8 cellular contexts compared by ENCODE assay signal in the genomic region with DNA sequence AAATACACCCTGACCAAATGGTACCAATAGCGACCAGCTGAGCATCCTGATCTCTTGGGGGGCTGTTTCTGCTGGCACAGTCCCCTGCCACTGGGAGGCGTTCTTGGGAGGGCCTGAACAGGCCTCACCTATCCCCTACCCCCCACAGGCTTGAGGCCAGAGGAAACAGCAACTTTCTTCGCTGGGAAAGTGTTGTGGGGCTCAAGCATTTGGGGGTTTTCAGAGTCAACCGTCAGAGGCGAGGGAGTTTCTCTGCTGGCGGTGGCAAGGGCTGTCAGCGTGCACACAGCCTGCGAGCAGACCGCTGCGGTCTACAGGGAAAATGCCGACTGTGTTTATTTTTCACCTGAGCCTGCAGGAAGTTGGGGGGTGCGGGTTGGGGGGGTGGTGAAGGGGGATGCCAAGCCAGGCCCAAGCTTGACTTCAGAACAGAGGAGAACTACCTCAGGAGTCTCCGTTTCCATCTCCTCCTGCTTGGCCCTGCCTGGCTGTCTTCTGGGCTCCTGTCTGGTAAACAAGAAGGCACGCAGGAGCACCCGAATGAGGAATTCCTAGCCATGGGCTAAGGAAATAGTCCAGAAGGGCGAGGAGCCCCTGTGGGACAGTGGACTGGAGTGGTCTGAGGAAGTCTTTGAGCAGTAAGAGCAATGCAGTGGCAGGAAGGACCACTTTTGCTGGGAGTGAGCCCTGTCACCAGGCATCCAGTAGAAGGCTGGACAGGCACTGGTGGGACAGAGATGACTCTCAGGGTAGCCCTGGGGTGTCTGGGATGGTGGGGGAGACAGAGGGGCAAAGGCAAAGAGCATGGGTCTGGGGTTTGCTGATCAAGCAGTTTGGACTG. TPM values are rescaled to one million over a fixed set of nuclear protein-coding genes. Genes with fewer than 3 reads are reported as not detected.
DNase-seq lines count a peak whose midpoint lies in the region; ATAC-seq lines count a peak whose summit lies in the region.

No MANE protein-coding gene starts in this region.

- no peak overlapping the region for H3K56ac ChIP-seq in mesendoderm (ENCODE audit: low read length)

- no peaks in the 10 kb centered on the region for H3K9me3 Mint-ChIP-seq in activated CD8-positive, alpha-beta memory T cell treated with anti-CD3 and anti-CD28 coated beads, Interleukin-2, amount 10 ng/mL, durations not matched to agents 7 days and 5 days (ENCODE audit: low read depth)

- H3K27ac ChIP-seq in mesendoderm (ENCODE audit: low read depth, low read length), result no peak overlapping the region

- no peak overlapping the region for H2BK120ac ChIP-seq in mesendoderm (ENCODE audit: low read depth, low read length)

- H3K23ac ChIP-seq in mesendoderm (ENCODE audit: low read length), result no peak overlapping the region

- no peak overlapping the region for H3K4ac ChIP-seq in mesendoderm (ENCODE audit: low read depth, low read length)

- peaks cover 57% of the 10 kb centered on the region for H3K27me3 Mint-ChIP-seq in activated CD8-positive, alpha-beta memory T cell treated with anti-CD3 and anti-CD28 coated beads, Interleukin-2, amount 10 ng/mL, durations not matched to agents 7 days and 5 days

- H2BK15ac ChIP-seq in mesendoderm (replicated peaks; ENCODE audit: low read depth), result no peak overlapping the region

- CTCF ChIA-PET in activated CD8-positive, alpha-beta memory T cell treated with anti-CD3 and anti-CD28 coated beads, Interleukin-2, amount 10 ng/mL, durations not matched to agents 7 days and 5 days (lab: Charles Lee), result interaction anchor here (1.4 to 24.2 kb wide), 7 partner anchors 9 to 455 kb away, joined by 3 to 430 read pairs (median 5); no protein-coding TSS in a partner anchor

- H3K27me3 ChIP-seq in mesendoderm (ENCODE audit: insufficient read depth, low read length, poor library complexity), result no peaks in the 10 kb centered on the region

- H3K36me3 ChIP-seq in mesendoderm (ENCODE audit: control insufficient read depth, insufficient read depth, low read length), result peaks cover 1% of the 10 kb centered on the region

- H3K79me1 ChIP-seq in mesendoderm (ENCODE audit: low read length), result peaks cover 28% of the 10 kb centered on the region

- peak; percentile 39 for ATAC-seq in GM18858 (IDR thresholded peaks at IDR 0.05; ENCODE audit: unreplicated experiment)
- ATAC-seq in HG03045 (IDR thresholded peaks at IDR 0.05; ENCODE audit: unreplicated experiment), result peak; percentile 46
- peak; percentile 64 for ATAC-seq in activated CD8-positive, alpha-beta memory T cell treated with anti-CD3 and anti-CD28 coated beads, Interleukin-2, amount 10 ng/mL, durations not matched to agents 7 days and 5 days

- H3K4me3 ChIP-seq in mesendoderm (ENCODE audit: low read length), result no peak overlapping the region

- peak; percentile 83 for DNase-seq in activated CD8-positive, alpha-beta memory T cell treated with anti-CD3 and anti-CD28 coated beads, Interleukin-2, amount 10 ng/mL, durations not matched to agents 7 days and 5 days
- peak; percentile 49 for DNase-seq in mesendoderm
- no peak for DNase-seq in EL
- no peak for DNase-seq in OCI-M2 (lab: John Stamatoyannopoulos, UW; ENCODE audit: unreplicated experiment)
- DNase-seq in NCI-H446 (lab: John Stamatoyannopoulos, UW), result no peak
- DNase-seq in NCI-H1105 (lab: John Stamatoyannopoulos, UW), result no peak

- H3K27ac Mint-ChIP-seq in activated CD8-positive, alpha-beta memory T cell treated with anti-CD3 and anti-CD28 coated beads, Interleukin-2, amount 10 ng/mL, durations not matched to agents 7 days and 5 days, result peak overlapping the region; percentile 30

- H3K36me3 Mint-ChIP-seq in activated CD8-positive, alpha-beta memory T cell treated with anti-CD3 and anti-CD28 coated beads, Interleukin-2, amount 10 ng/mL, durations not matched to agents 7 days and 5 days, result peaks cover 19% of the 10 kb centered on the region

- peaks cover 7% of the 10 kb centered on the region for H3K79me2 ChIP-seq in mesendoderm (ENCODE audit: control insufficient read depth, insufficient read depth, low read length)

- H3K4me1 Mint-ChIP-seq in activated CD8-positive, alpha-beta memory T cell treated with anti-CD3 and anti-CD28 coated beads, Interleukin-2, amount 10 ng/mL, durations not matched to agents 7 days and 5 days, result peaks cover 63% of the 10 kb centered on the region

- no peak overlapping the region for H2AK5ac ChIP-seq in mesendoderm (ENCODE audit: low read length)

- no CpG with 5 or more reads among the region's 16 CpGs for WGBS in mesendoderm (ENCODE audit: extremely low coverage, insufficient coverage, low lambda C conversion rate)

- no peak overlapping the region for H3K4me2 ChIP-seq in mesendoderm (ENCODE audit: low read length)

- no peak overlapping the region for H3K18ac ChIP-seq in mesendoderm (ENCODE audit: low read length)

- H4K8ac ChIP-seq in mesendoderm (ENCODE audit: low read depth, low read length), result no peak overlapping the region

- H3K4me3 Mint-ChIP-seq in activated CD8-positive, alpha-beta memory T cell treated with anti-CD3 and anti-CD28 coated beads, Interleukin-2, amount 10 ng/mL, durations not matched to agents 7 days and 5 days, result no peak overlapping the region

- no peak overlapping the region for H4K5ac ChIP-seq in mesendoderm (ENCODE audit: low read length)

- H3K9ac ChIP-seq in mesendoderm (ENCODE audit: low read length), result no peak overlapping the region

- H3K4me1 ChIP-seq in mesendoderm (ENCODE audit: control insufficient read depth, low read depth, low read length), result peaks cover 2% of the 10 kb centered on the region

- H2BK5ac ChIP-seq in mesendoderm (ENCODE audit: low read length), result no peak overlapping the region

RNA-seq across cellular contexts. Expression of gene TCF7, which starts 18.1 kb away (rescaled TPM):
- 1 to 10 TPM; 7.0 to 7.9 TPM for total RNA-seq in activated CD8-positive, alpha-beta memory T cell treated with anti-CD3 and anti-CD28 coated beads, Interleukin-2, amount 10 ng/mL, durations not matched to agents 7 days and 5 days
- 24.2 TPM for polyA plus RNA-seq in mesendoderm (2013, experiment 1 of 2)
- 22.1 TPM for polyA plus RNA-seq in mesendoderm (2013, experiment 2 of 2)

RNA-seq across cellular contexts. Expression of gene SKP1, which starts 44.2 kb away (rescaled TPM):
- 100 to 1,000 TPM; 172 to 189 TPM for total RNA-seq in activated CD8-positive, alpha-beta memory T cell treated with anti-CD3 and anti-CD28 coated beads, Interleukin-2, amount 10 ng/mL, durations not matched to agents 7 days and 5 days
- 654 TPM for polyA plus RNA-seq in mesendoderm (2013, experiment 1 of 2)
- polyA plus RNA-seq in mesendoderm (2013, experiment 2 of 2), result 649 TPM

Comparison
In these comparisons a context has a peak if more than half of its experiments do, and no peak if none do; other contexts are left out.
1. DNase-seq: peak in activated CD8-positive, alpha-beta memory T cell treated with anti-CD3 and anti-CD28 coated beads, Interleukin-2, amount 10 ng/mL, durations not matched to agents 7 days and 5 days (single experiment) and mesendoderm (single experiment); none in EL (single experiment), OCI-M2 (single experiment), NCI-H446 (0 of 2) and NCI-H1105 (single experiment).
2. Peak in every context shown above with its lines, with median percentiles within 50 percentile points of each other: ATAC-seq.